ENCODE assay signal across 1 cellular context in the genomic region with DNA sequence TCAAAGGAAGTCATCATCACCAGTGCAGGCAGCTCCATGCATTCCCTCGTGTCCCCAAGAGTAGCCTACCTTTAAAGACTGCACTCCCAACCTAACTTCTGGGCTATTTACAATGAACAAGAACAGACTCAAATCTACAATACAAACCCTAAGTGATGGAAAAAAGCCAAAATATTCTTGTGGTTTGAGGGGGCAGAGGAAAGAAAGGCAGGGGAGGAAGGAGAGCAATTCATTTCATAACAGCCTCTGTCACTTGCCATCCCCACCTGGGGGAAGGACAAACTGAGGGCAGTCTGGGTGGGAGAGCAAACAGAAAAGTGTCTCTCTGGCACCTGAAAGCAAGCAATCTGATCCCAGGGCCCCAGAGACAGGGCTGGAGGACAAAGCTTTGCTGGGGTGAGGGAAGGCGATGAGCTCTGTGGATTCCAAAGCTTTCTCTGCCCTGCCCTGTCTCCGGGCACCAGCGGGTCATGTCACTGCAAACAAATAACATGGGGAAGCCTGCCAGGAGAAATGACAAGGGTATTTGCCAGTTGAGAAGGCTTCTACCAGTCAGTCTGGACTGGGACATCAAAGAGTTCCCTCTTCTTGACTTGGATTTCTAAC.
TF ChIP-seq lines count a peak whose summit lies in the region.

No MANE protein-coding gene starts in this region.

TF ChIP-seq in HepG2, 621 proteins besides CTCF, POLR2A, EP300 and RAD21 (continued from another document):
- TF ChIP-seq ATF6 (CRISPR knock-in tag; conservative IDR thresholded peaks at IDR 0.05) = no peak
- TF ChIP-seq TAF15 (IDR thresholded peaks at IDR 0.05; ENCODE audit: low read depth, low read length, poor library complexity, severe bottlenecking) = no peak
- no peak for TF ChIP-seq SALL1 (CRISPR knock-in tag; IDR thresholded peaks at IDR 0.05)
- TF ChIP-seq, protein P1, sequence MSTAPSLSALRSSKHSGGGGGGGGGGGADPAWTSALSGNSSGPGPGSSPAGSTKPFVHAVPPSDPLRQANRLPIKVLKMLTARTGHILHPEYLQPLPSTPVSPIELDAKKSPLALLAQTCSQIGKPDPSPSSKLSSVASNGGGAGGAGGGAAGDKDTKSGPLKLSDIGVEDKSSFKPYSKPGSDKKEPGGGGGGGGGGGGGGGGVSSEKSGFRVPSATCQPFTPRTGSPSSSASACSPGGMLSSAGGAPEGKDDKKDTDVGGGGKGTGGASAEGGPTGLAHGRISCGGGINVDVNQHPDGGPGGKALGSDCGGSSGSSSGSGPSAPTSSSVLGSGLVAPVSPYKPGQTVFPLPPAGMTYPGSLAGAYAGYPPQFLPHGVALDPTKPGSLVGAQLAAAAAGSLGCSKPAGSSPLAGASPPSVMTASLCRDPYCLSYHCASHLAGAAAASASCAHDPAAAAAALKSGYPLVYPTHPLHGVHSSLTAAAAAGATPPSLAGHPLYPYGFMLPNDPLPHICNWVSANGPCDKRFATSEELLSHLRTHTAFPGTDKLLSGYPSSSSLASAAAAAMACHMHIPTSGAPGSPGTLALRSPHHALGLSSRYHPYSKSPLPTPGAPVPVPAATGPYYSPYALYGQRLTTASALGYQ (CRISPR knock-in tag; IDR thresholded peaks at IDR 0.05) = no peak
- TF ChIP-seq ZNF800 (CRISPR knock-in tag; IDR thresholded peaks at IDR 0.05) = no peak
- no peak for TF ChIP-seq SPEN (CRISPR knock-in tag; IDR thresholded peaks at IDR 0.05; ENCODE audit: low read depth)
